35 cellular contexts compared by ENCODE assay signal in genomic region chr3:44232407-44232806, GRCh38. TPM values are rescaled to one million over a fixed set of nuclear protein-coding genes. Genes with fewer than 3 reads are reported as not detected.
DNase-seq lines count a peak whose midpoint lies in the region; ATAC-seq and TF ChIP-seq lines count a peak whose summit lies in the region.
"Had no signal": no experiment of that assay in that cellular context is flagged by ENCODE, and none has a peak within 500 bp of the region (broad histone marks: within the 10 kb centered on the region; RNA-seq: fewer than 3 reads in every experiment).

No MANE protein-coding gene starts in this region.

- H4K20me1 ChIP-seq in GM23338 (replicated peaks; ENCODE audit: insufficient read depth), result no peaks in the 10 kb centered on the region

- H3K4me2 ChIP-seq in GM23338, result no peak overlapping the region

- no peaks in the 10 kb centered on the region for H3K9me2 ChIP-seq in GM23338 (ENCODE audit: insufficient read depth)

- H3K36me3 Mint-ChIP-seq in CD8-positive, alpha-beta T cell, result no peaks in the 10 kb centered on the region
- H3K36me3 Mint-ChIP-seq in GM23338 (ENCODE audit: low read depth), result no peaks in the 10 kb centered on the region
- no peaks in the 10 kb centered on the region for H3K36me3 Mint-ChIP-seq in activated CD8-positive, alpha-beta T cell treated with anti-CD3 and anti-CD28 coated beads for 36 hours (ENCODE audit: low read depth)
- H3K36me3 Mint-ChIP-seq: activated naive CD8-positive, alpha-beta T cell treated with anti-CD3 and anti-CD28 coated beads for 36 hours; stimulated activated naive B cell treated with anti-CD40 and anti-IgM and Interleukin-4, amounts not matched to agents 10 μg/mL and 1 μg/mL and 100 μg/mL, for 72 hours had no signal

- ATAC-seq in CD8-positive, alpha-beta T cell, result peak; percentile 53
- ATAC-seq in GM23338, result no peak
- peak; percentile 39 for ATAC-seq in activated CD8-positive, alpha-beta T cell treated with anti-CD3 and anti-CD28 coated beads for 36 hours
- ATAC-seq in GM18868 (IDR thresholded peaks at IDR 0.05; ENCODE audit: unreplicated experiment), result no peak
- ATAC-seq: esophagus mucosa; left lobe of liver; stimulated activated naive B cell treated with anti-CD40 and anti-IgM and Interleukin-4, amounts not matched to agents 10 μg/mL and 1 μg/mL and 100 μg/mL, for 72 hours had no signal

- peaks cover 18% of the 10 kb centered on the region for H3K4me1 Mint-ChIP-seq in CD8-positive, alpha-beta T cell (ENCODE audit: low read depth)
- H3K4me1 Mint-ChIP-seq in GM23338, result peaks cover 6% of the 10 kb centered on the region; the same call in 2 of the 3 replicates
- H3K4me1 Mint-ChIP-seq in activated CD8-positive, alpha-beta T cell treated with anti-CD3 and anti-CD28 coated beads for 36 hours (ENCODE audit: low read depth), result peaks cover 11% of the 10 kb centered on the region

- no peak for TF ChIP-seq CTCF in CD8-positive, alpha-beta T cell (IDR thresholded peaks at IDR 0.05)
- TF ChIP-seq CTCF in GM23338 (conservative IDR thresholded peaks at IDR 0.05; ENCODE audit: low read depth in 2 of 2), result no peak
- TF ChIP-seq CTCF in activated CD8-positive, alpha-beta T cell treated with anti-CD3 and anti-CD28 coated beads for 36 hours (IDR thresholded peaks at IDR 0.05), result no peak

- H3K27me3 ChIP-seq in CD8-positive, alpha-beta T cell (ENCODE audit: insufficient read depth, low read length), result no peaks in the 10 kb centered on the region
- no peaks in the 10 kb centered on the region for H3K27me3 ChIP-seq in GM23338 (ENCODE audit: insufficient read depth)
- H3K27me3 ChIP-seq: ovary, suprapubic skin had no signal

- peaks cover 10% of the 10 kb centered on the region for H3K27me3 Mint-ChIP-seq in CD8-positive, alpha-beta T cell (ENCODE audit: low read depth)
- peaks cover 3% of the 10 kb centered on the region for H3K27me3 Mint-ChIP-seq in GM23338 (ENCODE audit: insufficient read depth, low read depth, poor library complexity)
- H3K27me3 Mint-ChIP-seq in activated CD8-positive, alpha-beta T cell treated with anti-CD3 and anti-CD28 coated beads for 36 hours, result peaks cover 11% of the 10 kb centered on the region

- POLR2A ChIA-PET in CD8-positive, alpha-beta T cell (lab: Charles Lee), result no interaction called here
- POLR2A ChIA-PET in activated CD8-positive, alpha-beta T cell treated with anti-CD3 and anti-CD28 coated beads for 36 hours (lab: Charles Lee), result no interaction called here

- H3K27ac ChIP-seq in CD8-positive, alpha-beta T cell (ENCODE audit: low read depth, low read length), result no peak overlapping the region
- H3K27ac ChIP-seq in GM23338 (ENCODE audit: low read depth), result no peak overlapping the region
- H3K27ac ChIP-seq: C4-2B, GM23248, ovary, RWPE1, suprapubic skin had no signal

- H3K4me3 Mint-ChIP-seq in CD8-positive, alpha-beta T cell, result no peak overlapping the region
- no peak overlapping the region for H3K4me3 Mint-ChIP-seq in GM23338
- H3K4me3 Mint-ChIP-seq in activated CD8-positive, alpha-beta T cell treated with anti-CD3 and anti-CD28 coated beads for 36 hours, result no peak overlapping the region
- H3K4me3 Mint-ChIP-seq: activated naive CD8-positive, alpha-beta T cell treated with anti-CD3 and anti-CD28 coated beads for 36 hours; activated T-cell treated with anti-CD3 and anti-CD28 coated beads, Interleukin-2, amount 50 U/mL, for 24 hours; endodermal cell; stimulated activated naive B cell treated with anti-CD40 and anti-IgM and Interleukin-4, amounts not matched to agents 10 μg/mL and 1 μg/mL and 100 μg/mL, for 72 hours had no signal

- no peak overlapping the region for H3K4me3 ChIP-seq in CD8-positive, alpha-beta T cell (ENCODE audit: low read depth, low read length)
- no peak overlapping the region for H3K4me3 ChIP-seq in GM23338
- H3K4me3 ChIP-seq: GM23248, ovary, suprapubic skin had no signal

- H3K9me3 Mint-ChIP-seq in CD8-positive, alpha-beta T cell, result no peaks in the 10 kb centered on the region
- H3K9me3 Mint-ChIP-seq in GM23338, result no peaks in the 10 kb centered on the region
- no peaks in the 10 kb centered on the region for H3K9me3 Mint-ChIP-seq in activated CD8-positive, alpha-beta T cell treated with anti-CD3 and anti-CD28 coated beads for 36 hours
- H3K9me3 Mint-ChIP-seq: activated naive CD8-positive, alpha-beta T cell treated with anti-CD3 and anti-CD28 coated beads for 36 hours; activated T-cell treated with anti-CD3 and anti-CD28 coated beads, Interleukin-2, amount 50 U/mL, for 24 hours; endodermal cell; stimulated activated naive B cell treated with anti-CD40 and anti-IgM and Interleukin-4, amounts not matched to agents 10 μg/mL and 1 μg/mL and 100 μg/mL, for 72 hours had no signal

- no peaks in the 10 kb centered on the region for H3K79me2 ChIP-seq in GM23338 (replicated peaks; ENCODE audit: insufficient read depth)

- no peak for DNase-seq in CD8-positive, alpha-beta T cell
- DNase-seq in GM23338 (ENCODE audit: low spot score) (no peak), NOMO-1 treated with DMSO at 0.1 percent for 48 hours (lab: John Stamatoyannopoulos, UW; ENCODE audit: unreplicated experiment) (peak; percentile 44), dermis blood vessel endothelial cell (no peak), AG08395 (ENCODE audit: low spot score) (no peak), EL (no peak)
- no peak for DNase-seq in activated CD8-positive, alpha-beta T cell treated with anti-CD3 and anti-CD28 coated beads for 36 hours
- DNase-seq: activated CD4-positive, alpha-beta T cell treated with anti-CD3 and anti-CD28 coated beads for 1 hour; activated gamma-delta T cell; activated naive CD8-positive, alpha-beta T cell treated with anti-CD3 and anti-CD28 coated beads for 36 hours; activated T-cell treated with anti-CD3 and anti-CD28 coated beads, Interleukin-2, amount 50 U/mL, for 24 hours; endodermal cell; GF-D8; GM23248; NCI-H1092; NCI-H1694; NCI-H446; NCI-H774; ovary; stimulated activated CD4-positive, alpha-beta T cell treated with anti-CD3 and anti-CD28 coated beads, Interleukin-15, amount 100 ng/mL, for 24 hours; stimulated activated naive B cell treated with anti-CD40 and anti-IgM and Interleukin-4, amounts not matched to agents 10 μg/mL and 1 μg/mL and 100 μg/mL, for 72 hours had no signal

- H3K27ac Mint-ChIP-seq in CD8-positive, alpha-beta T cell, result no peak overlapping the region
- H3K27ac Mint-ChIP-seq in GM23338, result no peak overlapping the region
- H3K27ac Mint-ChIP-seq in activated CD8-positive, alpha-beta T cell treated with anti-CD3 and anti-CD28 coated beads for 36 hours, result no peak overlapping the region
- H3K27ac Mint-ChIP-seq: activated naive CD8-positive, alpha-beta T cell treated with anti-CD3 and anti-CD28 coated beads for 36 hours; activated T-cell treated with anti-CD3 and anti-CD28 coated beads, Interleukin-2, amount 50 U/mL, for 24 hours; endodermal cell; stimulated activated naive B cell treated with anti-CD40 and anti-IgM and Interleukin-4, amounts not matched to agents 10 μg/mL and 1 μg/mL and 100 μg/mL, for 72 hours had no signal

- H3K9me3 ChIP-seq in CD8-positive, alpha-beta T cell (ENCODE audit: low read length), result no peaks in the 10 kb centered on the region
- H3K9me3 ChIP-seq: ovary, suprapubic skin had no signal

- CTCF ChIA-PET in CD8-positive, alpha-beta T cell (lab: Charles Lee), result no interaction called here
- CTCF ChIA-PET in activated CD8-positive, alpha-beta T cell treated with anti-CD3 and anti-CD28 coated beads for 36 hours (lab: Charles Lee), result no interaction called here

- H3F3A ChIP-seq in GM23338 (replicated peaks; ENCODE audit: low read depth), result no peaks in the 10 kb centered on the region

- intact Hi-C loops in CD8-positive, alpha-beta T cell (cut with DNase I, micrococcal nuclease), result loop anchor here in 1 of 2 experiments (2.0 kb wide), 1 partner anchor 688 kb away; no protein-coding TSS in a partner anchor
- intact Hi-C loops in activated CD8-positive, alpha-beta T cell treated with anti-CD3 and anti-CD28 coated beads for 36 hours (cut with micrococcal nuclease), result no loop called here

- peaks cover 16% of the 10 kb centered on the region for H3K4me1 ChIP-seq in CD8-positive, alpha-beta T cell (ENCODE audit: insufficient read depth, low read length)
- H3K4me1 ChIP-seq in GM23338 (ENCODE audit: insufficient read depth), result no peaks in the 10 kb centered on the region
- H3K4me1 ChIP-seq: suprapubic skin had no signal

- H3K36me3 ChIP-seq in CD8-positive, alpha-beta T cell (ENCODE audit: insufficient read depth, low read length), result no peaks in the 10 kb centered on the region
- no peaks in the 10 kb centered on the region for H3K36me3 ChIP-seq in GM23338 (ENCODE audit: insufficient read depth)
- H3K36me3 ChIP-seq: ovary, suprapubic skin had no signal

- H2AFZ ChIP-seq in GM23338, result 0 out of 2 replicates have a peak overlapping the region, but pooled peaks have one; percentile 14
- H2AFZ ChIP-seq: GM23248 had no signal

TF ChIP-seq in GM23338, 12 proteins besides CTCF, POLR2A, EP300 and RAD21 (continues in another document):
- TF ChIP-seq EZH2phosphoT487 (IDR thresholded peaks at IDR 0.05; ENCODE audit: unreplicated experiment) (no peak), POLR2AphosphoS5 (IDR thresholded peaks at IDR 0.05; ENCODE audit: low read depth) (no peak)

RNA-seq across cellular contexts. Expression of gene TOPAZ1, which starts 9.3 kb away (rescaled TPM):
- total RNA-seq in CD8-positive, alpha-beta T cell, result not detected
- total RNA-seq in GM23338 (2014; rRNA removed; shearing (Covaris generic)), result not detected in 2 replicates
- not detected in 2 replicates for polyA plus RNA-seq in GM23338 (2016; fragmentation: Nextera tagmentation; extraction: Ambion mirVana)
- total RNA-seq in activated CD8-positive, alpha-beta T cell treated with anti-CD3 and anti-CD28 coated beads for 36 hours, result not detected
- not detected in 2 replicates for total RNA-seq in dermis blood vessel endothelial cell
- total RNA-seq: activated naive CD8-positive, alpha-beta T cell treated with anti-CD3 and anti-CD28 coated beads for 36 hours; cardiac septum; endodermal cell; esophagus mucosa; fibroblast of villous mesenchyme; GM23248; HT-29; left lobe of liver; OCI-LY7; ovary; SK-MEL-5; suprapubic skin; T-helper 1 cell treated with Interleukin-12 subunit alpha and Interleukin-12 subunit beta and Interleukin-4 antibody, amounts not matched to agents 30 ng/mL and 1 ng/mL, for 36 hours; ureter had no signal
- polyA plus RNA-seq: GM23248, neural cell had no signal

Comparison
In these comparisons a context has a peak if more than half of its experiments do, and no peak if none do; other contexts are left out.
1. ATAC-seq: peak in CD8-positive, alpha-beta T cell (single experiment) and activated CD8-positive, alpha-beta T cell treated with anti-CD3 and anti-CD28 coated beads for 36 hours (single experiment); none in GM23338 (single experiment) and GM18868 (single experiment).